20 cellular contexts compared by ENCODE assay signal in genomic region chr4:140127422-140127821, GRCh38. TPM values are rescaled to one million over a fixed set of nuclear protein-coding genes. Genes with fewer than 3 reads are reported as not detected.
DNase-seq lines count a peak whose midpoint lies in the region; ATAC-seq lines count a peak whose summit lies in the region.
"Had no signal": no experiment of that assay in that cellular context is flagged by ENCODE, and none has a peak within 500 bp of the region (broad histone marks: within the 10 kb centered on the region; RNA-seq: fewer than 3 reads in every experiment).

No MANE protein-coding gene starts in this region.

- no peak overlapping the region for H3K4me2 ChIP-seq in Karpas-422 (ENCODE audit: low read depth, low read length, poor library complexity, severe bottlenecking)

- H3K4me1 ChIP-seq in Karpas-422 (ENCODE audit: low read length), result peaks cover 37% of the 10 kb centered on the region
- H3K4me1 ChIP-seq: BE2C had no signal

- H4K20me1 ChIP-seq in Karpas-422 (ENCODE audit: insufficient read depth, low read depth, low read length), result peaks cover 21% of the 10 kb centered on the region

- H3K9me3 ChIP-seq in Karpas-422 (ENCODE audit: low read length), result no peaks in the 10 kb centered on the region
- H3K9me3 ChIP-seq: BE2C had no signal

- in situ Hi-C loops in G401 (cut with HindIII; ENCODE audit: low sequenced_read_pairs), result no loop called here

- H3K36me3 ChIP-seq in Karpas-422 (ENCODE audit: insufficient read depth, low read length), result no peaks in the 10 kb centered on the region
- H3K36me3 ChIP-seq: BE2C had no signal

- H2AFZ ChIP-seq in Karpas-422 (ENCODE audit: low read length), result no peak overlapping the region

- DNase-seq in G401 (ENCODE audit: low spot score) (peak; percentile 84), Karpas-422 (no peak), cerebellar nuclear complex (lab: John Stamatoyannopoulos, UW) (peak; percentile 50 to 61), NCI-H1048 (lab: John Stamatoyannopoulos, UW) (no peak), COR-L47 (lab: John Stamatoyannopoulos, UW) (no peak), NOMO-1 treated with dmso at 0.1 percent for 144 hours (lab: John Stamatoyannopoulos, UW; ENCODE audit: unreplicated experiment) (no peak)
- DNase-seq: 8988T; ACHN; BE2C; CD4-positive, alpha-beta T cell; CD8-positive, alpha-beta T cell; DMS153; DMS53; DMS79; DND-41; EL; GF-D8 had no signal

- no peak for ATAC-seq in HG02852 (IDR thresholded peaks at IDR 0.05; ENCODE audit: unreplicated experiment)
- ATAC-seq: CD8-positive, alpha-beta T cell had no signal

- no peaks in the 10 kb centered on the region for H3K9me2 ChIP-seq in Karpas-422 (replicated peaks; ENCODE audit: insufficient read depth, low read length)

- H3K4me3 ChIP-seq in Karpas-422 (ENCODE audit: low read length), result no peak overlapping the region
- H3K4me3 ChIP-seq: BLaER1 treated with 17β-estradiol and CSF1 and Interleukin-3, amounts not matched to agents 10 nM and 100 nM had no signal

- H3K9ac ChIP-seq in Karpas-422 (ENCODE audit: low read length), result no peak overlapping the region
- H3K9ac ChIP-seq: BLaER1 treated with 17β-estradiol and CSF1 and Interleukin-3, amounts not matched to agents 10 nM and 100 nM had no signal

- peak overlapping the region; percentile 22; the same call in 1 of the 2 replicates for H3K27ac ChIP-seq in Karpas-422 (ENCODE audit: low read length)
- H3K27ac ChIP-seq: BLaER1 treated with 17β-estradiol and CSF1 and Interleukin-3, amounts not matched to agents 10 nM and 100 nM; C4-2B had no signal

- no peaks in the 10 kb centered on the region for H3K27me3 ChIP-seq in Karpas-422 (ENCODE audit: low read length)
- H3K27me3 ChIP-seq: BE2C; BLaER1 treated with 17β-estradiol and CSF1 and Interleukin-3, amounts not matched to agents 10 nM and 100 nM had no signal

- H3K79me2 ChIP-seq in Karpas-422 (ENCODE audit: low read length), result peaks cover 90% of the 10 kb centered on the region

RNA-seq across cellular contexts. Expression of gene MAML3, which starts 26.6 kb away (rescaled TPM):
- total RNA-seq in G401 (2014; rRNA removed; shearing (Covaris generic)), result not detected in 2 replicates
- 20.0 and 20.8 TPM in 2 replicates for total RNA-seq in Karpas-422 (2014; rRNA removed; shearing (Covaris generic); ENCODE audit: low replicate concordance)

Comparison
In these comparisons a context has a peak if more than half of its experiments do, and no peak if none do; other contexts are left out.
1. DNase-seq: peak in G401 (single experiment) and cerebellar nuclear complex (2 of 2); none in Karpas-422 (single experiment), NCI-H1048 (single experiment), COR-L47 (single experiment) and NOMO-1 treated with dmso at 0.1 percent for 144 hours (single experiment).
2. RNA of gene MAML3, which starts 26.6 kb away (total RNA-seq): 20.0 to 20.8 TPM in Karpas-422; not detected in G401; every median in the first group is over 10 times any median in the second.